In the genomic region with DNA sequence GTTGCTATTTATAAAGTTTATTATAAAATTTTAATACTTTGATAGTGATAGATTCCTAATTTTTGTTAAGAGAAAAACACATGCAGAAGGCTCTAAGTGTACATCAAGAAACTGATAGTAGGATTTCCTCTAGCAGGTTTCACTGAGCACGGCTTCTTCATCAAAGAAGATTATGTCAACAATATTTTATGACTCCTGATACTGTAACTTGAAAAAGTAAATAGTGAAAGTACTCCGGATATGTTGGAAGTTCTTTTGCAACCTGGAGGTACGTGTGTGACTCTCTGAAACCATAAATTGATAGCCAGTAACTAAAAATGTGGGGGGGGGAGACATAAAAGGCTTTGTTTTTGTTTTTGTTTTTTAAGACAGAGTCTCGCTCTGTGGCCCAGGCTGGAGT, we compare ENCODE assay signal across 19 cellular contexts. TPM values are rescaled to one million over a fixed set of nuclear protein-coding genes. Genes with fewer than 3 reads are reported as not detected.
DNase-seq lines count a peak whose midpoint lies in the region; ATAC-seq, FAIRE-seq and TF ChIP-seq lines count a peak whose summit lies in the region.
"Had no signal": no experiment of that assay in that cellular context is flagged by ENCODE, and none has a peak within 500 bp of the region (broad histone marks: within the 10 kb centered on the region; RNA-seq: fewer than 3 reads in every experiment).

No MANE protein-coding gene starts in this region.

- no peaks in the 10 kb centered on the region for H3K36me3 ChIP-seq in small intestine (ENCODE audit: control insufficient read depth in 2 of 2, insufficient read depth in 2 of 2, low read length in 2 of 2)
- H3K36me3 ChIP-seq: BLaER1 treated with 17β-estradiol and CSF1 and Interleukin-3, amounts not matched to agents 10 nM and 100 nM; HAP-1 had no signal

- no peak for TF ChIP-seq CTCF in LNCaP clone FGC (IDR thresholded peaks at IDR 0.05; ENCODE audit: control insufficient read depth, extremely low read depth, insufficient read depth)
- TF ChIP-seq CTCF in VCaP (conservative IDR thresholded peaks at IDR 0.05), result no peak

- no peaks in the 10 kb centered on the region for H3K4me1 ChIP-seq in small intestine (ENCODE audit: control insufficient read depth in 2 of 2, insufficient read depth in 1 of 2, low read depth in 1 of 2, low read length in 1 of 2)
- H3K4me1 ChIP-seq: HAP-1 had no signal

- FAIRE-seq in small intestine (lab: Jason Lieb, UNC), result no peak
- FAIRE-seq: GM12878 had no signal

- 19 to 60% (median 30%) methylated on average over 4 of the region's 4 CpGs for WGBS in small intestine, 3 donors

- H3K4me3 ChIP-seq in LNCaP clone FGC (ENCODE audit: low read depth, low read length), result no peak overlapping the region
- H3K4me3 ChIP-seq in small intestine (ENCODE audit: low read depth in 1 of 2, low read length in 2 of 2), result no peak overlapping the region
- H3K4me3 ChIP-seq: BLaER1 treated with 17β-estradiol and CSF1 and Interleukin-3, amounts not matched to agents 10 nM and 100 nM; GM12878; GM23248; HAP-1 had no signal

- no peak for ATAC-seq in GM19452 (IDR thresholded peaks at IDR 0.05; ENCODE audit: unreplicated experiment)
- ATAC-seq: GM12878 had no signal

- peaks cover 0 to 4% of the 10 kb centered on the region in 2 donors for H3K27me3 ChIP-seq in small intestine (ENCODE audit: control insufficient read depth in 2 of 2, insufficient read depth in 2 of 2, low read length in 2 of 2)
- H3K27me3 ChIP-seq: BLaER1 treated with 17β-estradiol and CSF1 and Interleukin-3, amounts not matched to agents 10 nM and 100 nM had no signal

- no peaks in the 10 kb centered on the region for H3K9me3 ChIP-seq in small intestine (ENCODE audit: control insufficient read depth, low read depth)
- H3K9me3 ChIP-seq: BLaER1 treated with 17β-estradiol and CSF1 and Interleukin-3, amounts not matched to agents 10 nM and 100 nM; HAP-1 had no signal

- DNase-seq in NCI-H510A treated with DMSO at 0.1 percent for 48 hours (lab: John Stamatoyannopoulos, UW) (peak; percentile 12), NCI-H510A (lab: John Stamatoyannopoulos, UW) (no peak), LNCaP clone FGC (ENCODE audit: low read depth) (peak; percentile 58), small intestine (peak; percentile 58), iPS-NIHi11 (ENCODE audit: low spot score) (no peak)
- DNase-seq in stimulated activated CD4-positive, alpha-beta T cell treated with anti-CD3 and anti-CD28 coated beads, Interleukin-4, amount 100 ng/mL, for 24 hours, result no peak
- DNase-seq: 8988T; CD4-positive, CD25-positive, alpha-beta regulatory T cell; CD8-positive, alpha-beta memory T cell; COR-L47; DMS 273 treated with DMSO at 0.1 percent for 48 hours; DND-41; EL; GM23248 had no signal

- H3K27ac ChIP-seq in VCaP, result peak overlapping the region; percentile 63
- no peak overlapping the region for H3K27ac ChIP-seq in small intestine (ENCODE audit: low read depth in 1 of 2, low read length in 1 of 2)
- H3K27ac ChIP-seq: BLaER1 treated with 17β-estradiol and CSF1 and Interleukin-3, amounts not matched to agents 10 nM and 100 nM; GM23248 had no signal

RNA-seq across cellular contexts. Expression of gene GCG, which starts 9.6 kb away (rescaled TPM):
- polyA plus RNA-seq in small intestine, result 10 to 100 TPM in 2 of 3 donors, 1 to 10 TPM in 1; 4.1 to 15.5 (median 12.7) TPM
- polyA plus RNA-seq: CD4-positive, CD25-positive, alpha-beta regulatory T cell; CD8-positive, alpha-beta memory T cell; GM12878; GM23248 had no signal

Comparison
In these comparisons a context has a peak if more than half of its experiments do, and no peak if none do; other contexts are left out.
1. DNase-seq: peak in NCI-H510A treated with DMSO at 0.1 percent for 48 hours (single experiment), LNCaP clone FGC (single experiment) and small intestine (single experiment); none in NCI-H510A (single experiment), iPS-NIHi11 (single experiment) and stimulated activated CD4-positive, alpha-beta T cell treated with anti-CD3 and anti-CD28 coated beads, Interleukin-4, amount 100 ng/mL, for 24 hours (single experiment).